In the genomic region with DNA sequence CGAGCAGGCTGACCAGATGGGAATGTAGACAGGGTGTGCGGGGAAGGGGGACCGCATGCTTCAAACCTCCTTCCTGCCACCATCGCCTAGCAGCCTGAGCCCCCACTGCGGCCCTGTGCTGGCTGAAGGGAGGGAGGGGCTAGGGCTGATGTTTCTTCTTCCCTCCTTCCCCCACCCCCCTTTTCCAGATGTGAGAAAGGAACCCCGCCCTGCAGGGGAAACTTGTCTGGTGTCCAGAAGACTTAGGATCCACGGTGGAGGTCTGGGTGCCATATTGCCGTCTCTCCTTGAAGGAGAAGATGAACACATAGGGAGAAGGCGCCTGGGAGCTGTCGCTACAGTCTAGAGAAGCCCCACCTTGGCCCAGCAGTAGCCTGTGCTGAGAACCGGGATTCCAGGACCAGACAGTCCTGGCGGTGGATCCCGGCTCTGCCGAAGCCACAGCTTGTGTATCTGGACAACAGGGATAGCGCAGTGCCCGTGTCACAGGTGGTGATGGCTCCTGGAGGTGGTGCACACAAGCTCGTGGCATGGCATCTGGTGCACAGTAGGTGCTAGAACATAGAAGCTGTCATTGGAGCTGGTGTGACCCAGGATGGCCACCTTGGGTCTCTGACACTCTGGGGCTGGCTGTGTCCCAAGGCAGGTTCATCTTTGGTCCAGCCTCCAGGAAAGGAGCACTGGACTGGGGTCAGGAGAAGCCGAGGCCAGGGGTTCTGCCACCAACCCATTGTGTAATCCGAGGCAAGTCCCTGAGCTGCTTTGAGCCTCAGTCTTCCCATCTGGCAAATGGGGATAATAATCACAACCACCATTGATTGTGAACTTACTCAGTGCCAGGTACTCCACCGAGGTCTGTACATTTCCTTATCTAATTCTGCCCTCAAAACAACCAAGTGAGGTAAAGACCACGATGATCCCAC, we compare ENCODE assay signal across 8 cellular contexts.
DNase-seq lines count a peak whose midpoint lies in the region; ATAC-seq and TF ChIP-seq lines count a peak whose summit lies in the region.

No MANE protein-coding gene starts in this region.

- POLR2A ChIA-PET in WTC11 (lab: Charles Lee) = interaction anchor here (0.6 to 1.7 kb wide), 2 partner anchors 45 to 275 kb away, joined by 4 to 9 read pairs; no protein-coding TSS in a partner anchor

- H3F3A ChIP-seq in GM23248 (ENCODE audit: insufficient read depth) = peaks cover 8% of the 10 kb centered on the region

- H3K36me3 ChIP-seq in GM23248 (ENCODE audit: low read depth) (no peaks in the 10 kb centered on the region), skeletal muscle tissue (ENCODE audit: control insufficient read depth in 3 of 3, insufficient read depth in 3 of 3, low read length in 3 of 3) (no peaks in the 10 kb centered on the region), osteoblast (ENCODE audit: insufficient read depth, low read length) (no peaks in the 10 kb centered on the region)

- H3K27me3 Mint-ChIP-seq in WTC11 (ENCODE audit: low read depth) = peaks cover 5% of the 10 kb centered on the region

- H3K4me1 ChIP-seq in GM23248 (ENCODE audit: insufficient read depth) = peaks cover 17% of the 10 kb centered on the region
- H3K4me1 ChIP-seq in skeletal muscle tissue (ENCODE audit: control insufficient read depth in 3 of 3, insufficient read depth in 3 of 3, low read length in 3 of 3) = peaks cover 24 to 25% (median 24%) of the 10 kb centered on the region in 3 donors
- peaks cover 13% of the 10 kb centered on the region for H3K4me1 ChIP-seq in osteoblast (ENCODE audit: insufficient read depth, low read length)

- no peak overlapping the region for H3K4me3 Mint-ChIP-seq in WTC11

- no peak overlapping the region for H3K4me3 ChIP-seq in GM23248
- H3K4me3 ChIP-seq in skeletal muscle tissue (ENCODE audit: low read length in 3 of 3) = no peak overlapping the region
- H3K4me3 ChIP-seq in osteoblast (ENCODE audit: insufficient read depth, low read length) = no peak overlapping the region

- WGBS in GM23248 (ENCODE audit: low coverage in 1 of 2, low lambda C conversion rate in 2 of 2, missing lambda C conversion rate in 2 of 2), 2 experiments = 72 to 79% methylated on average over 20 to 21 of the region's 21 CpGs

- H2AFZ ChIP-seq in GM23248 (peak overlapping the region; percentile 53; the same call in 1 of the 2 replicates), osteoblast (ENCODE audit: low read length) (no peak overlapping the region)

- no peak for TF ChIP-seq CTCF in WTC11 (IDR thresholded peaks at IDR 0.05)
- TF ChIP-seq CTCF in osteoblast (IDR thresholded peaks at IDR 0.05; ENCODE audit: extremely low read depth, low read depth, low read length) = no peak

- peaks cover 7% of the 10 kb centered on the region for H3K9me3 Mint-ChIP-seq in WTC11

- CTCF ChIA-PET in WTC11 (lab: Charles Lee) = interaction anchor here (0.7 to 1.4 kb wide), 3 partner anchors 35 to 272 kb away, joined by 3 to 4 read pairs (median 3); no protein-coding TSS in a partner anchor

- H3K9me3 ChIP-seq in GM23248 (ENCODE audit: low read depth) = no peaks in the 10 kb centered on the region
- H3K9me3 ChIP-seq in skeletal muscle tissue (ENCODE audit: control insufficient read depth in 3 of 3, low read length in 3 of 3) = peaks cover 0 to under 1% (median 0%) of the 10 kb centered on the region in 3 donors
- no peaks in the 10 kb centered on the region for H3K9me3 ChIP-seq in osteoblast (ENCODE audit: low read depth, low read length)

- no peaks in the 10 kb centered on the region for H3K9me2 ChIP-seq in GM23248 (ENCODE audit: insufficient read depth)

- no peaks in the 10 kb centered on the region for H4K20me1 ChIP-seq in GM23248 (ENCODE audit: insufficient read depth)
- no peaks in the 10 kb centered on the region for H4K20me1 ChIP-seq in osteoblast (ENCODE audit: insufficient read depth, low read length)

- in situ Hi-C loops in GM23248 (cut with MboI) = no loop called here

- H3K4me2 ChIP-seq in GM23248 (ENCODE audit: unreplicated experiment) (no peak overlapping the region), osteoblast (ENCODE audit: insufficient read depth, low read length) (no peak overlapping the region)

- no peak for ATAC-seq in WTC11

- peaks cover 15% of the 10 kb centered on the region for H3K4me1 Mint-ChIP-seq in WTC11

- H3K27ac Mint-ChIP-seq in WTC11 = no peak overlapping the region

- H3K9ac ChIP-seq in GM23248 (peak overlapping the region; percentile 98), skeletal muscle tissue (ENCODE audit: low read depth in 1 of 3, low read length in 3 of 3) (peak overlapping the region in 1 of 3 donors; percentile 95)

- DNase-seq in GM23248 = no peak
- DNase-seq in WTC11 (ENCODE audit: low spot score) = no peak
- DNase-seq in HPDE6-E6E7 (ENCODE audit: extremely low spot score) = no peak
- no peak for DNase-seq in HUDEP-2 (lab: John Stamatoyannopoulos, UW; ENCODE audit: unreplicated experiment in 76 of 76)
- no peak for DNase-seq in osteoblast (ENCODE audit: insufficient read length, low spot score, missing footprints)
- DNase-seq in stimulated activated naive CD4-positive, alpha-beta T cell treated with Interleukin-2 at 50 U/mL for 16 hours (lab: John Stamatoyannopoulos, UW) = no peak

- H3K27me3 ChIP-seq in GM23248 (replicated peaks; ENCODE audit: insufficient read depth) (no peaks in the 10 kb centered on the region), layer of hippocampus (ENCODE audit: control insufficient read depth, insufficient read depth, low read length) (no peaks in the 10 kb centered on the region), skeletal muscle tissue (ENCODE audit: control insufficient read depth in 3 of 3, insufficient read depth in 3 of 3, low read length in 3 of 3) (no peaks in the 10 kb centered on the region), osteoblast (ENCODE audit: insufficient read depth, low read length) (no peaks in the 10 kb centered on the region)

- H3K79me2 ChIP-seq in GM23248 (ENCODE audit: insufficient read depth) = no peaks in the 10 kb centered on the region
- H3K79me2 ChIP-seq in osteoblast (ENCODE audit: insufficient read depth, low read length) = no peaks in the 10 kb centered on the region

- no peak overlapping the region for H3K27ac ChIP-seq in GM23248
- H3K27ac ChIP-seq in layer of hippocampus (ENCODE audit: low read depth, low read length) = peak overlapping the region; percentile 100
- H3K27ac ChIP-seq in skeletal muscle tissue (ENCODE audit: low read depth, low read length) = peak overlapping the region; percentile 97
- no peak overlapping the region for H3K27ac ChIP-seq in osteoblast (ENCODE audit: low read depth, low read length)

- H3K36me3 Mint-ChIP-seq in WTC11 = peaks cover 7% of the 10 kb centered on the region

TF ChIP-seq in WTC11, 78 proteins besides CTCF, POLR2A, EP300 and RAD21:
- TF ChIP-seq GTF2I (CRISPR knock-in tag; conservative IDR thresholded peaks at IDR 0.05) (peak; percentile 58; the same call in 1 of the 2 replicates), NFATC4 (CRISPR knock-in tag; IDR thresholded peaks at IDR 0.05) (no peak), CREB1 (CRISPR knock-in tag; IDR thresholded peaks at IDR 0.05) (no peak), GABPB1 (CRISPR knock-in tag; IDR thresholded peaks at IDR 0.05) (no peak), JAZF1 (CRISPR knock-in tag; IDR thresholded peaks at IDR 0.05) (no peak), ATF1 (CRISPR knock-in tag; IDR thresholded peaks at IDR 0.05) (no peak)
- TF ChIP-seq, protein P1, sequence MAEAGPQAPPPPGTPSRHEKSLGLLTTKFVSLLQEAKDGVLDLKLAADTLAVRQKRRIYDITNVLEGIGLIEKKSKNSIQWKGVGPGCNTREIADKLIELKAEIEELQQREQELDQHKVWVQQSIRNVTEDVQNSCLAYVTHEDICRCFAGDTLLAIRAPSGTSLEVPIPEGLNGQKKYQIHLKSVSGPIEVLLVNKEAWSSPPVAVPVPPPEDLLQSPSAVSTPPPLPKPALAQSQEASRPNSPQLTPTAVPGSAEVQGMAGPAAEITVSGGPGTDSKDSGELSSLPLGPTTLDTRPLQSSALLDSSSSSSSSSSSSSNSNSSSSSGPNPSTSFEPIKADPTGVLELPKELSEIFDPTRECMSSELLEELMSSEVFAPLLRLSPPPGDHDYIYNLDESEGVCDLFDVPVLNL (CRISPR knock-in tag; IDR thresholded peaks at IDR 0.05; ENCODE audit: borderline replicate concordance, low read depth) = no peak

Comparison
In these comparisons a context has a peak if more than half of its experiments do, and no peak if none do; other contexts are left out.
1. H3K27ac ChIP-seq: peak in layer of hippocampus (single experiment) and skeletal muscle tissue (single experiment); none in GM23248 (single experiment) and osteoblast (single experiment).